Comparison of ENCODE assay signal across 22 cellular contexts in the genomic region with DNA sequence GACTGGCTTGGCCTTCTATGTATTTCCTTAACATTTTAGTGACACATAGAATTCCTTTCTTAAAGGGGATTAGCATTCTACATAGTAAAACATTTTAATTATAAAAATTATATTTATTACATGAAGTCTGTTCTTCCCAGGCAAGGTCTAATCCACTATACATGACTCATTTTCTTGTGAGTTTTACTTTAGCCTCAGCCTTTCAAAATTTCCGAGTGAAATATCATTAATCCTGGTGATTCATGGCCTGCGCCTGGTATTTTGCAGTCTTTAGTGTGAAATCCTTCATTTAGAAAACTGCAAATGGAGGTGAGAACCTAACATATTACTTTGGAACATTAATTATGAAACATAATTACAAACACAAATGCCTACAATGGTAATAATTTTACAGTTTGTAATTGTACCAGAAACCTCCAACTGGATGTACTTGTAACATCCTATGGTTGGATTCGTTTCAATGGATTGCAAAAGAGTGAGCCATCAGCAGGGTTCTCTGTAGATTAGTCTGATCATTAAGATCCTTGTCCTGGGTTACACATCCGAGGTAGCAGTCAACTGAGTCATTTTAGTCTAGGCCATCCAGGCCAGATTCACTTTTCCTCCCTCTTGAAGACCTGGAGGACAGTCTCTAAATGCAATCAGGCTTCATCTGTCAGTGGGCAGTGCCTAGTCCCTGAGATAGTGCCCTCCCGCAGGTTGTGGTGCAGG.
DNase-seq lines count a peak whose midpoint lies in the region; ATAC-seq and TF ChIP-seq lines count a peak whose summit lies in the region.
"Had no signal": no experiment of that assay in that cellular context is flagged by ENCODE, and none has a peak within 500 bp of the region (broad histone marks: within the 10 kb centered on the region; RNA-seq: fewer than 3 reads in every experiment).

No MANE protein-coding gene starts in this region.

- H3K4me1 ChIP-seq in ACC112 (ENCODE audit: control insufficient read depth, insufficient read depth, low read length, unreplicated experiment) (peaks cover 11% of the 10 kb centered on the region), foreskin keratinocyte (peaks cover 2% of the 10 kb centered on the region)
- H3K4me1 ChIP-seq: SJCRH30, transverse colon had no signal

- H3K27ac Mint-ChIP-seq in Calu3 (ENCODE audit: unreplicated experiment): no peak overlapping the region
- no peak overlapping the region for H3K27ac Mint-ChIP-seq in T-helper 2 cell treated with Interferon-gamma antibody and Interleukin-4, amounts not matched to agents 5 μg/mL and 100 μg/mL, for 36 hours
- H3K27ac Mint-ChIP-seq: activated CD8-positive, alpha-beta T cell treated with anti-CD3 and anti-CD28 coated beads, Interleukin-2, amount 10 ng/mL, durations not matched to agents 7 days and 5 days; activated naive CD8-positive, alpha-beta T cell treated with anti-CD3 and anti-CD28 coated beads for 36 hours; CD8-positive, alpha-beta T cell; natural killer cell; stimulated activated naive B cell treated with anti-CD40 and anti-IgM and Interleukin-4, amounts not matched to agents 10 μg/mL and 1 μg/mL and 100 μg/mL, for 72 hours; WTC11 had no signal

- no peak overlapping the region for H2AFZ ChIP-seq in ACC112 (ENCODE audit: low read length, unreplicated experiment)

- in situ Hi-C loops in astrocyte of the cerebellum (cut with HindIII; ENCODE audit: low sequenced_read_pairs): no loop called here

- DNase-seq in HCEC 1CT (peak; percentile 91), astrocyte of the cerebellum (ENCODE audit: low read depth) (peak; percentile 32), foreskin keratinocyte (peak; percentile 15 to 73), NCI-H146 treated with DMSO at 0.1 percent for 48 hours (lab: John Stamatoyannopoulos, UW; ENCODE audit: unreplicated experiment) (no peak), Calu3 (no peak)
- no peak for DNase-seq in T-helper 2 cell treated with Interferon-gamma antibody and Interleukin-4, amounts not matched to agents 5 μg/mL and 100 μg/mL, for 36 hours (ENCODE audit: low spot score)
- DNase-seq: activated CD8-positive, alpha-beta T cell treated with anti-CD3 and anti-CD28 coated beads, Interleukin-2, amount 10 ng/mL, durations not matched to agents 7 days and 5 days; activated naive CD8-positive, alpha-beta T cell treated with anti-CD3 and anti-CD28 coated beads for 36 hours; CD8-positive, alpha-beta T cell; DMS79; effector CD4-positive, alpha-beta T cell; mesendoderm; natural killer cell; NCI-H1105; SJCRH30; stimulated activated CD4-positive, alpha-beta T cell treated with anti-CD3 and anti-CD28 coated beads, Interleukin-15, amount 100 ng/mL, for 24 hours; stimulated activated naive B cell treated with anti-CD40 and anti-IgM and Interleukin-4, amounts not matched to agents 10 μg/mL and 1 μg/mL and 100 μg/mL, for 72 hours; transverse colon had no signal

- ATAC-seq in foreskin keratinocyte (peak; percentile 75), HG03280 (IDR thresholded peaks at IDR 0.05; ENCODE audit: unreplicated experiment) (no peak)
- ATAC-seq: activated CD8-positive, alpha-beta T cell treated with anti-CD3 and anti-CD28 coated beads, Interleukin-2, amount 10 ng/mL, durations not matched to agents 7 days and 5 days; CD8-positive, alpha-beta T cell; natural killer cell; stimulated activated naive B cell treated with anti-CD40 and anti-IgM and Interleukin-4, amounts not matched to agents 10 μg/mL and 1 μg/mL and 100 μg/mL, for 72 hours; WTC11 had no signal

- H3K4me1 Mint-ChIP-seq in Calu3 (ENCODE audit: low read depth, unreplicated experiment): no peaks in the 10 kb centered on the region
- peaks cover 3% of the 10 kb centered on the region for H3K4me1 Mint-ChIP-seq in T-helper 2 cell treated with Interferon-gamma antibody and Interleukin-4, amounts not matched to agents 5 μg/mL and 100 μg/mL, for 36 hours (ENCODE audit: low read depth)
- H3K4me1 Mint-ChIP-seq: natural killer cell; stimulated activated naive B cell treated with anti-CD40 and anti-IgM and Interleukin-4, amounts not matched to agents 10 μg/mL and 1 μg/mL and 100 μg/mL, for 72 hours had no signal

- CTCF ChIA-PET in Calu3 (lab: Charles Lee): no interaction called here

- H3K9me3 Mint-ChIP-seq in Calu3 (ENCODE audit: low read depth, unreplicated experiment): peaks cover 3% of the 10 kb centered on the region
- H3K9me3 Mint-ChIP-seq in T-helper 2 cell treated with Interferon-gamma antibody and Interleukin-4, amounts not matched to agents 5 μg/mL and 100 μg/mL, for 36 hours: peaks cover 8% of the 10 kb centered on the region

- BruUV-seq in Calu3 (replicated peaks; lab: Mats Ljungman, UMichigan): no TSS peak

- TF ChIP-seq CTCF in astrocyte of the cerebellum (IDR thresholded peaks at IDR 0.05; ENCODE audit: low read depth, low read length, missing control alignments) (no peak), foreskin keratinocyte (conservative IDR thresholded peaks at IDR 0.05) (no peak), Calu3 (IDR thresholded peaks at IDR 0.05; ENCODE audit: unreplicated experiment) (no peak)

- no peaks in the 10 kb centered on the region for H3K36me3 Mint-ChIP-seq in Calu3 (ENCODE audit: insufficient read depth, unreplicated experiment)
- no peaks in the 10 kb centered on the region for H3K36me3 Mint-ChIP-seq in T-helper 2 cell treated with Interferon-gamma antibody and Interleukin-4, amounts not matched to agents 5 μg/mL and 100 μg/mL, for 36 hours (ENCODE audit: low read depth)
- H3K36me3 Mint-ChIP-seq: activated naive CD8-positive, alpha-beta T cell treated with anti-CD3 and anti-CD28 coated beads for 36 hours; CD8-positive, alpha-beta T cell; natural killer cell; stimulated activated naive B cell treated with anti-CD40 and anti-IgM and Interleukin-4, amounts not matched to agents 10 μg/mL and 1 μg/mL and 100 μg/mL, for 72 hours had no signal

- no peak overlapping the region for H3K4me3 Mint-ChIP-seq in Calu3 (ENCODE audit: low read depth, unreplicated experiment)
- no peak overlapping the region for H3K4me3 Mint-ChIP-seq in T-helper 2 cell treated with Interferon-gamma antibody and Interleukin-4, amounts not matched to agents 5 μg/mL and 100 μg/mL, for 36 hours
- H3K4me3 Mint-ChIP-seq: activated CD8-positive, alpha-beta T cell treated with anti-CD3 and anti-CD28 coated beads, Interleukin-2, amount 10 ng/mL, durations not matched to agents 7 days and 5 days; activated naive CD8-positive, alpha-beta T cell treated with anti-CD3 and anti-CD28 coated beads for 36 hours; CD8-positive, alpha-beta T cell; natural killer cell; stimulated activated naive B cell treated with anti-CD40 and anti-IgM and Interleukin-4, amounts not matched to agents 10 μg/mL and 1 μg/mL and 100 μg/mL, for 72 hours; WTC11 had no signal

- H3K27me3 Mint-ChIP-seq in Calu3 (ENCODE audit: unreplicated experiment): no peaks in the 10 kb centered on the region
- no peaks in the 10 kb centered on the region for H3K27me3 Mint-ChIP-seq in T-helper 2 cell treated with Interferon-gamma antibody and Interleukin-4, amounts not matched to agents 5 μg/mL and 100 μg/mL, for 36 hours (ENCODE audit: low read depth)
- H3K27me3 Mint-ChIP-seq: activated naive CD8-positive, alpha-beta T cell treated with anti-CD3 and anti-CD28 coated beads for 36 hours; stimulated activated naive B cell treated with anti-CD40 and anti-IgM and Interleukin-4, amounts not matched to agents 10 μg/mL and 1 μg/mL and 100 μg/mL, for 72 hours had no signal

- H3K27me3 ChIP-seq in ACC112 (ENCODE audit: insufficient read depth, low read length) (no peaks in the 10 kb centered on the region), foreskin keratinocyte (no peaks in the 10 kb centered on the region)
- H3K27me3 ChIP-seq: transverse colon had no signal

- no peaks in the 10 kb centered on the region for H3K36me3 ChIP-seq in ACC112 (ENCODE audit: insufficient read depth, low read length)
- H3K36me3 ChIP-seq: SJCRH30, transverse colon had no signal

- H3K4me3 ChIP-seq in ACC112 (ENCODE audit: low read depth, low read length): no peak overlapping the region
- H3K4me3 ChIP-seq in astrocyte of the cerebellum (ENCODE audit: low read depth, low read length): no peak overlapping the region
- H3K4me3 ChIP-seq: SJCRH30, transverse colon had no signal

- H3K79me2 ChIP-seq in ACC112 (ENCODE audit: control insufficient read depth, insufficient read depth, low read length, unreplicated experiment): no peaks in the 10 kb centered on the region

- intact Hi-C loops in Calu3 (cut with micrococcal nuclease; ENCODE audit: unreplicated experiment): no loop called here

- peak overlapping the region; percentile 45; the same call in 1 of the 2 replicates for H3K27ac ChIP-seq in ACC112 (ENCODE audit: low read depth, low read length)
- H3K27ac ChIP-seq in foreskin keratinocyte: no peak overlapping the region
- H3K27ac ChIP-seq: KMS-11, SJCRH30, transverse colon had no signal

Comparison
In these comparisons a context has a peak if more than half of its experiments do, and no peak if none do; other contexts are left out.
1. DNase-seq: peak in HCEC 1CT (single experiment), astrocyte of the cerebellum (single experiment) and foreskin keratinocyte (2 of 2); none in NCI-H146 treated with DMSO at 0.1 percent for 48 hours (single experiment), Calu3 (single experiment) and T-helper 2 cell treated with Interferon-gamma antibody and Interleukin-4, amounts not matched to agents 5 μg/mL and 100 μg/mL, for 36 hours (single experiment).